In genomic region chr11:14075118-14075601, GRCh38 we compare ENCODE assay signal across 8 cellular contexts.
DNase-seq lines count a peak whose midpoint lies in the region; ATAC-seq, FAIRE-seq and TF ChIP-seq lines count a peak whose summit lies in the region.

No MANE protein-coding gene starts in this region.

- H3K27me3 ChIP-seq in H1 (replicated peaks in 1 of 4; ENCODE audit: control insufficient read depth in 3 of 4, extremely low read depth in 1 of 4, insufficient read depth in 3 of 4, low read length in 3 of 4): no peaks in the 10 kb centered on the region
- H3K27me3 ChIP-seq in HepG2 (ENCODE audit: control insufficient read depth in 1 of 2, insufficient read depth in 2 of 2, low read length in 2 of 2): no peaks in the 10 kb centered on the region

- no peak overlapping the region for H3K23ac ChIP-seq in H1 (ENCODE audit: insufficient read length)

- DNase-seq in activated CD4-positive, alpha-beta T cell treated with anti-CD3 and anti-CD28 coated beads, Interleukin-2, amount 50 U/mL, for 24 hours (ENCODE audit: low read depth in 1 of 2, low spot score in 1 of 2): peak; percentile 8 to 57
- DNase-seq in H1 (ENCODE audit: low read depth in 1 of 2, low spot score in 2 of 2): no peak
- peak; percentile 10 to 41 (median 15) for DNase-seq in stimulated activated CD4-positive, alpha-beta T cell treated with anti-CD3 and anti-CD28 coated beads, TNF-alpha, amount 100 ng/mL, for 4 hours (ENCODE audit: low read depth in 3 of 3)
- no peak for DNase-seq in OCI-M1 (lab: John Stamatoyannopoulos, UW)
- DNase-seq in GM03348 (ENCODE audit: low spot score): no peak
- no peak for DNase-seq in NCI-H510A treated with DMSO at 0.1 percent for 48 hours (lab: John Stamatoyannopoulos, UW)
- DNase-seq in HepG2 (ENCODE audit: low spot score): no peak

- WGBS in H1 (ENCODE audit: extremely low coverage in 1 of 2, insufficient coverage in 1 of 2, insufficient read length in 1 of 2, insufficient replicate concordance in 2 of 2, low coverage in 1 of 2, low lambda C conversion rate in 2 of 2, missing lambda C conversion rate in 1 of 2), 2 experiments: 56% methylated on average over 6 of the region's 7 CpGs; no CpG with 5 or more reads in 1 of the 2 experiments
- WGBS in HepG2 (ENCODE audit: low lambda C conversion rate): 2% methylated on average over 7 of the region's 7 CpGs

- intact Hi-C loops in HepG2 (cut with micrococcal nuclease; ENCODE audit: unreplicated experiment): no loop called here

- TF ChIP-seq EP300 in H1 (IDR thresholded peaks at IDR 0.05; ENCODE audit: borderline replicate concordance in 1 of 2, low read depth in 2 of 2, low read length in 2 of 2) (no peak), HepG2 (IDR thresholded peaks at IDR 0.05; ENCODE audit: low read depth in 2 of 2, low read length in 2 of 2) (no peak), HepG2 (CRISPR knock-in tag; IDR thresholded peaks at IDR 0.05; ENCODE audit: borderline replicate concordance) (no peak)

- POLR2A ChIA-PET in H1 (lab: Charles Lee; ENCODE audit: partially characterized antibody): no interaction called here
- POLR2A ChIA-PET in HepG2 (lab: Yijun Ruan, JAX): no interaction called here

- H2BK5ac ChIP-seq in H1 (ENCODE audit: low read depth, low read length): no peak overlapping the region

- H3K23me2 ChIP-seq in H1 (ENCODE audit: low read depth, low read length): no peaks in the 10 kb centered on the region

- H3K4me3 ChIP-seq in H1 (ENCODE audit: extremely low read depth in 1 of 4, insufficient read depth in 2 of 4, low read depth in 3 of 4, low read length in 4 of 4) (no peak overlapping the region), HepG2 (replicated peaks in 1 of 3; ENCODE audit: insufficient read depth in 1 of 3, low read depth in 2 of 3, low read length in 3 of 3) (no peak overlapping the region)

- H3K36me3 ChIP-seq in H1 (ENCODE audit: control insufficient read depth in 2 of 4, insufficient read depth in 4 of 4, low read length in 3 of 4) (no peaks in the 10 kb centered on the region), HepG2 (replicated peaks in 1 of 2; ENCODE audit: control insufficient read depth in 1 of 2, insufficient read depth in 2 of 2, low read length in 2 of 2) (no peaks in the 10 kb centered on the region)

- no peak overlapping the region for H2BK120ac ChIP-seq in H1 (replicated peaks; ENCODE audit: low read depth, low read length)

- H3K9ac ChIP-seq in H1 (replicated peaks in 1 of 4; ENCODE audit: extremely low read depth in 1 of 4, low read depth in 3 of 4, low read length in 3 of 4): no peak overlapping the region
- H3K9ac ChIP-seq in HepG2 (ENCODE audit: insufficient read depth, low read depth, low read length): no peak overlapping the region

- TF ChIP-seq RAD21 in H1 (IDR thresholded peaks at IDR 0.05 in 1 of 2, conservative IDR thresholded peaks at IDR 0.05 in 1 of 2; ENCODE audit: low read depth in 2 of 2, low read length in 2 of 2): no peak
- no peak for TF ChIP-seq RAD21 in HepG2 (CRISPR knock-in tag; IDR thresholded peaks at IDR 0.05)

- no peaks in the 10 kb centered on the region for H3K9me3 ChIP-seq in H1 (ENCODE audit: insufficient read depth in 2 of 2, low read depth in 1 of 2, low read length in 1 of 2)
- H3K9me3 ChIP-seq in HepG2 (ENCODE audit: low read length): no peaks in the 10 kb centered on the region

- no peak overlapping the region for H4K8ac ChIP-seq in H1 (ENCODE audit: extremely low read depth, insufficient read depth, low read length)

- H3K27ac ChIP-seq in H1 (ENCODE audit: low read depth, low read length) (no peak overlapping the region), HepG2 (ENCODE audit: extremely low read length, insufficient read depth, low read length) (no peak overlapping the region)

- no peaks in the 10 kb centered on the region for H3K79me2 ChIP-seq in H1 (ENCODE audit: control insufficient read depth in 1 of 2, insufficient read depth in 2 of 2, low read length in 2 of 2)
- no peaks in the 10 kb centered on the region for H3K79me2 ChIP-seq in HepG2 (ENCODE audit: insufficient read depth, low read length)

- no peak overlapping the region for H2BK12ac ChIP-seq in H1 (ENCODE audit: low read depth, low read length)

- H2AFZ ChIP-seq in H1 (ENCODE audit: low read length) (0 out of 2 replicates have a peak overlapping the region, but pooled peaks have one; percentile 3), HepG2 (ENCODE audit: low read length) (no peak overlapping the region)

- FAIRE-seq in H1 (lab: Jason Lieb, UNC) (no peak), HepG2 (lab: Jason Lieb, UNC) (no peak)

- no peak overlapping the region for H2BK20ac ChIP-seq in H1 (ENCODE audit: low read length)

- no peak overlapping the region for H3K14ac ChIP-seq in H1 (ENCODE audit: insufficient read length)

- TF ChIP-seq CTCF in H1 (IDR thresholded peaks at IDR 0.05; ENCODE audit: control extremely low read depth in 1 of 3, insufficient read depth in 1 of 3, low read depth in 1 of 3, low read length in 3 of 3) (no peak), HepG2 (CRISPR knock-in tag; IDR thresholded peaks at IDR 0.05) (no peak)

- TF ChIP-seq POLR2A in H1 (IDR thresholded peaks at IDR 0.05; ENCODE audit: control extremely low read depth in 1 of 2, low read depth in 2 of 2, low read length in 2 of 2): no peak
- TF ChIP-seq POLR2A in HepG2 (IDR thresholded peaks at IDR 0.05; ENCODE audit: insufficient read depth in 1 of 2, low read depth in 2 of 2, low read length in 2 of 2): no peak

- no peak overlapping the region for H2BK15ac ChIP-seq in H1 (ENCODE audit: low read length)

- CTCF ChIA-PET in H1 (lab: Charles Lee; ENCODE audit: partially characterized antibody): interaction anchor here (0.6 to 1.9 kb wide), 4 partner anchors 63 to 157 kb away, joined by 4 read pairs; no protein-coding TSS in a partner anchor
- CTCF ChIA-PET in HepG2 (lab: Yijun Ruan, JAX; ENCODE audit: low intra/inter-chr PET ratio, low total read pairs): no interaction called here

- H4K20me1 ChIP-seq in H1 (replicated peaks in 1 of 2; ENCODE audit: control insufficient read depth in 1 of 2, insufficient read depth in 2 of 2, low read length in 2 of 2): no peaks in the 10 kb centered on the region
- no peaks in the 10 kb centered on the region for H4K20me1 ChIP-seq in HepG2 (ENCODE audit: insufficient read depth, low read length)

- BruUV-seq in HepG2 (replicated peaks; lab: Mats Ljungman, UMichigan): no TSS peak

- H3K79me1 ChIP-seq in H1 (ENCODE audit: low read depth, low read length): no peaks in the 10 kb centered on the region

- H3K4me2 ChIP-seq in H1 (ENCODE audit: insufficient read depth in 1 of 2, low read depth in 2 of 2, low read length in 2 of 2): peak overlapping the region in 1 of 2 experiments; percentile 3; a peak in 1 of 4 replicates
- H3K4me2 ChIP-seq in HepG2 (ENCODE audit: low read depth, low read length): no peak overlapping the region

- H4K5ac ChIP-seq in H1 (ENCODE audit: insufficient read length, low read depth, low read length): no peak overlapping the region

- H2AK5ac ChIP-seq in H1 (ENCODE audit: low read depth, low read length): no peak overlapping the region

- no peak overlapping the region for H4K91ac ChIP-seq in H1 (replicated peaks; ENCODE audit: insufficient read length, low read length)

- H3K56ac ChIP-seq in H1 (replicated peaks; ENCODE audit: insufficient read length, low read depth, low read length): no peak overlapping the region

- in situ Hi-C loops in HepG2 (cut with HindIII; ENCODE audit: extremely low pct_ligation_motif_present, low pct_unique_long_range_greater_than_20kb): no loop called here

- peak; percentile 72 for ATAC-seq in HG03442 (IDR thresholded peaks at IDR 0.05; ENCODE audit: unreplicated experiment)
- no peak for ATAC-seq in HepG2

- no peak overlapping the region for H3K18ac ChIP-seq in H1 (ENCODE audit: extremely low read depth, low read length)

- peaks cover 0 to 15% (median 6%) of the 10 kb centered on the region in 4 experiments; a peak in 3 of 7 replicates for H3K4me1 ChIP-seq in H1 (replicated peaks in 1 of 4; ENCODE audit: control insufficient read depth in 3 of 4, insufficient read depth in 4 of 4, low read length in 3 of 4)
- no peaks in the 10 kb centered on the region for H3K4me1 ChIP-seq in HepG2 (ENCODE audit: insufficient read depth, low read length)

- H3K4ac ChIP-seq in H1 (replicated peaks; ENCODE audit: insufficient read length, low read depth, low read length): no peak overlapping the region

TF ChIP-seq in H1, 55 proteins besides CTCF, POLR2A, EP300 and RAD21 (continues in another document):
- TF ChIP-seq ZNF274 (IDR thresholded peaks at IDR 0.05; ENCODE audit: borderline replicate concordance, extremely low read depth, low read length) (no peak), CHD1 (IDR thresholded peaks at IDR 0.05; ENCODE audit: low read depth, low read length) (no peak), JUN (IDR thresholded peaks at IDR 0.05; ENCODE audit: low read depth, low read length) (no peak), SUZ12 (IDR thresholded peaks at IDR 0.05; ENCODE audit: low read length) (no peak), RBBP5 (IDR thresholded peaks at IDR 0.05; ENCODE audit: borderline replicate concordance, low read depth, low read length) (no peak), CHD2 (IDR thresholded peaks at IDR 0.05; ENCODE audit: low read length) (no peak), HDAC2 (IDR thresholded peaks at IDR 0.05; ENCODE audit: borderline replicate concordance in 1 of 2, low read depth in 2 of 2, low read length in 2 of 2) (no peak), CEBPB (IDR thresholded peaks at IDR 0.05; ENCODE audit: low read depth, low read length) (no peak), RFX5 (IDR thresholded peaks at IDR 0.05; ENCODE audit: borderline replicate concordance, low read depth, low read length) (no peak), KDM5A (IDR thresholded peaks at IDR 0.05; ENCODE audit: low read length) (no peak), KDM1A (IDR thresholded peaks at IDR 0.05; ENCODE audit: borderline replicate concordance, low read length) (no peak)

TF ChIP-seq in HepG2, 621 proteins besides CTCF, POLR2A, EP300 and RAD21:
- TF ChIP-seq ATF1 (CRISPR knock-in tag; IDR thresholded peaks at IDR 0.05): no peak
- TF ChIP-seq PRPF4 (IDR thresholded peaks at IDR 0.05; ENCODE audit: low read depth, low read length, poor library complexity, severe bottlenecking): no peak
- TF ChIP-seq ETS1 (CRISPR knock-in tag; IDR thresholded peaks at IDR 0.05): no peak
- no peak for TF ChIP-seq KLF15 (CRISPR knock-in tag; IDR thresholded peaks at IDR 0.05; ENCODE audit: borderline replicate concordance)
- no peak for TF ChIP-seq ZMYM2 (CRISPR knock-in tag; IDR thresholded peaks at IDR 0.05)
- no peak for TF ChIP-seq GZF1 (CRISPR knock-in tag; IDR thresholded peaks at IDR 0.05)
- TF ChIP-seq POLR2G (IDR thresholded peaks at IDR 0.05; ENCODE audit: low read depth, low read length): no peak

Comparison
In these comparisons a context has a peak if more than half of its experiments do, and no peak if none do; other contexts are left out.
1. DNase-seq: peak in activated CD4-positive, alpha-beta T cell treated with anti-CD3 and anti-CD28 coated beads, Interleukin-2, amount 50 U/mL, for 24 hours (2 of 2) and stimulated activated CD4-positive, alpha-beta T cell treated with anti-CD3 and anti-CD28 coated beads, TNF-alpha, amount 100 ng/mL, for 4 hours (3 of 3); none in H1 (0 of 2), OCI-M1 (single experiment), GM03348 (single experiment), NCI-H510A treated with DMSO at 0.1 percent for 48 hours (single experiment) and HepG2 (single experiment).